Comparison of ENCODE assay signal across 9 cellular contexts in genomic region chr2:233063269-233063975, GRCh38. TPM values are rescaled to one million over a fixed set of nuclear protein-coding genes. Genes with fewer than 3 reads are reported as not detected.
A peak's percentile ranks its signal among the peaks of the same experiment; 100 is the strongest.
DNase-seq lines count a peak whose midpoint lies in the region; ATAC-seq and TF ChIP-seq lines count a peak whose summit lies in the region.
"Had no signal": no experiment of that assay in that cellular context is flagged by ENCODE, and none has a peak within 500 bp of the region (broad histone marks: within the 10 kb centered on the region; RNA-seq: fewer than 3 reads in every experiment).

No MANE protein-coding gene starts in this region.

- ATAC-seq in GM18870 (IDR thresholded peaks at IDR 0.05; ENCODE audit: unreplicated experiment) (peak; percentile 41), HG03045 (IDR thresholded peaks at IDR 0.05; ENCODE audit: unreplicated experiment) (peak; percentile 47), psoas muscle (no peak)

- H3K9ac ChIP-seq in BLaER1 treated with 17β-estradiol and CSF1 and Interleukin-3, amounts not matched to agents 10 nM and 100 nM = peak overlapping the region; percentile 85 to 96 (median 90); a peak in 21 of 22 replicates

- peaks cover 63 to 79% (median 73%) of the 10 kb centered on the region in 10 experiments for H3K4me1 ChIP-seq in BLaER1 treated with 17β-estradiol and CSF1 and Interleukin-3, amounts not matched to agents 10 nM and 100 nM
- H3K4me1 ChIP-seq in psoas muscle = peaks cover 5% of the 10 kb centered on the region

- DNase-seq in activated T-helper 1 cell treated with anti-CD3 and anti-CD28 coated beads, Interleukin-12 subunit alpha, Interleukin-12 subunit beta, Interleukin-2, Interleukin-4 antibody, amounts not matched to agents 30 ng/mL and 10 ng/mL and 1 ng/mL, durations not matched to agents 14 hours and 24 hours and 36 hours (ENCODE audit: low spot score) = no peak
- DNase-seq in psoas muscle = no peak
- no peak for DNase-seq in NCI-H1092 treated with DMSO at 0.1 percent for 48 hours (lab: John Stamatoyannopoulos, UW)
- DNase-seq in central memory CD4-positive, alpha-beta T cell = no peak
- no peak for DNase-seq in NCI-H82 treated with DMSO at 0.1 percent for 48 hours (lab: John Stamatoyannopoulos, UW; ENCODE audit: unreplicated experiment)

- peak overlapping the region; percentile 86 to 100 (median 98) for H3K4me2 ChIP-seq in BLaER1 treated with 17β-estradiol and CSF1 and Interleukin-3, amounts not matched to agents 10 nM and 100 nM

- peak overlapping the region; percentile 12 to 99 (median 93); a peak in 16 of 22 replicates for H3K27ac ChIP-seq in BLaER1 treated with 17β-estradiol and CSF1 and Interleukin-3, amounts not matched to agents 10 nM and 100 nM
- H3K27ac ChIP-seq in psoas muscle = no peak overlapping the region

- H3K4me3 ChIP-seq in BLaER1 treated with 17β-estradiol and CSF1 and Interleukin-3, amounts not matched to agents 10 nM and 100 nM = peak overlapping the region; percentile 74 to 98 (median 88)
- peak overlapping the region; percentile 60 for H3K4me3 ChIP-seq in psoas muscle

- peak overlapping the region; percentile 99 for H3K27ac Mint-ChIP-seq in activated T-helper 1 cell treated with anti-CD3 and anti-CD28 coated beads, Interleukin-12 subunit alpha, Interleukin-12 subunit beta, Interleukin-2, Interleukin-4 antibody, amounts not matched to agents 30 ng/mL and 10 ng/mL and 1 ng/mL, durations not matched to agents 14 hours and 24 hours and 36 hours

- peaks cover 38 to 64% (median 51%) of the 10 kb centered on the region in 11 experiments for H3K36me3 ChIP-seq in BLaER1 treated with 17β-estradiol and CSF1 and Interleukin-3, amounts not matched to agents 10 nM and 100 nM
- H3K36me3 ChIP-seq in psoas muscle (ENCODE audit: insufficient read depth in 1 of 2, low read depth in 1 of 2) = no peaks in the 10 kb centered on the region

- peaks cover 0 to 14% (median 0%) of the 10 kb centered on the region in 11 experiments; a peak in 9 of 22 replicates for H3K9me3 ChIP-seq in BLaER1 treated with 17β-estradiol and CSF1 and Interleukin-3, amounts not matched to agents 10 nM and 100 nM (replicated peaks in 1 of 11)
- no peaks in the 10 kb centered on the region for H3K9me3 ChIP-seq in psoas muscle

- peaks cover 59 to 75% (median 72%) of the 10 kb centered on the region in 11 experiments for H4K20me1 ChIP-seq in BLaER1 treated with 17β-estradiol and CSF1 and Interleukin-3, amounts not matched to agents 10 nM and 100 nM

- no peak for TF ChIP-seq CTCF in psoas muscle (IDR thresholded peaks at IDR 0.05)

- no peaks in the 10 kb centered on the region for H3K27me3 Mint-ChIP-seq in activated T-helper 1 cell treated with anti-CD3 and anti-CD28 coated beads, Interleukin-12 subunit alpha, Interleukin-12 subunit beta, Interleukin-2, Interleukin-4 antibody, amounts not matched to agents 30 ng/mL and 10 ng/mL and 1 ng/mL, durations not matched to agents 14 hours and 24 hours and 36 hours (ENCODE audit: insufficient read depth)

- H3K4me3 Mint-ChIP-seq in activated T-helper 1 cell treated with anti-CD3 and anti-CD28 coated beads, Interleukin-12 subunit alpha, Interleukin-12 subunit beta, Interleukin-2, Interleukin-4 antibody, amounts not matched to agents 30 ng/mL and 10 ng/mL and 1 ng/mL, durations not matched to agents 14 hours and 24 hours and 36 hours = peak overlapping the region; percentile 97

- intact Hi-C loops in activated T-helper 1 cell treated with anti-CD3 and anti-CD28 coated beads, Interleukin-12 subunit alpha, Interleukin-12 subunit beta, Interleukin-2, Interleukin-4 antibody, amounts not matched to agents 30 ng/mL and 10 ng/mL and 1 ng/mL, durations not matched to agents 14 hours and 24 hours and 36 hours (cut with micrococcal nuclease) = no loop called here
- intact Hi-C loops in psoas muscle (cut with DNase I) = no loop called here

- no peaks in the 10 kb centered on the region for H3K27me3 ChIP-seq in BLaER1 treated with 17β-estradiol and CSF1 and Interleukin-3, amounts not matched to agents 10 nM and 100 nM
- H3K27me3 ChIP-seq in psoas muscle (ENCODE audit: insufficient read depth in 3 of 3, low read length in 2 of 3) = no peaks in the 10 kb centered on the region

- peaks cover 28% of the 10 kb centered on the region for H3K36me3 Mint-ChIP-seq in activated T-helper 1 cell treated with anti-CD3 and anti-CD28 coated beads, Interleukin-12 subunit alpha, Interleukin-12 subunit beta, Interleukin-2, Interleukin-4 antibody, amounts not matched to agents 30 ng/mL and 10 ng/mL and 1 ng/mL, durations not matched to agents 14 hours and 24 hours and 36 hours (ENCODE audit: low read depth)

- 63 to 69% (median 63%) methylated on average over 13 of the region's 13 CpGs for WGBS in psoas muscle, 3 donors

- peaks cover 58% of the 10 kb centered on the region for H3K4me1 Mint-ChIP-seq in activated T-helper 1 cell treated with anti-CD3 and anti-CD28 coated beads, Interleukin-12 subunit alpha, Interleukin-12 subunit beta, Interleukin-2, Interleukin-4 antibody, amounts not matched to agents 30 ng/mL and 10 ng/mL and 1 ng/mL, durations not matched to agents 14 hours and 24 hours and 36 hours (ENCODE audit: low read depth)

- H3K9me3 Mint-ChIP-seq in activated T-helper 1 cell treated with anti-CD3 and anti-CD28 coated beads, Interleukin-12 subunit alpha, Interleukin-12 subunit beta, Interleukin-2, Interleukin-4 antibody, amounts not matched to agents 30 ng/mL and 10 ng/mL and 1 ng/mL, durations not matched to agents 14 hours and 24 hours and 36 hours = no peaks in the 10 kb centered on the region

RNA-seq across cellular contexts. Expression of gene INPP5D, which starts 3.3 kb away (rescaled TPM):
- 60.9 and 61.2 TPM in 2 replicates for total RNA-seq in activated T-helper 1 cell treated with anti-CD3 and anti-CD28 coated beads, Interleukin-12 subunit alpha, Interleukin-12 subunit beta, Interleukin-2, Interleukin-4 antibody, amounts not matched to agents 30 ng/mL and 10 ng/mL and 1 ng/mL, durations not matched to agents 14 hours and 24 hours and 36 hours
- 1 to 10 TPM; 2.8 to 4.2 (median 3.7) TPM for total RNA-seq in psoas muscle
- 1 to 10 TPM; 1.2 to 2.4 (median 2.4) TPM for polyA plus RNA-seq in psoas muscle

RNA-seq across cellular contexts. Expression of gene NEU2, which starts 30.9 kb away (rescaled TPM):
- total RNA-seq in activated T-helper 1 cell treated with anti-CD3 and anti-CD28 coated beads, Interleukin-12 subunit alpha, Interleukin-12 subunit beta, Interleukin-2, Interleukin-4 antibody, amounts not matched to agents 30 ng/mL and 10 ng/mL and 1 ng/mL, durations not matched to agents 14 hours and 24 hours and 36 hours = not detected in 2 replicates
- not detected for total RNA-seq in psoas muscle
- not detected for polyA plus RNA-seq in psoas muscle
- total RNA-seq: dermis microvascular lymphatic vessel endothelial cell had no signal

RNA-seq across cellular contexts. Expression of gene NGEF, which starts 50.4 kb away (rescaled TPM):
- total RNA-seq in activated T-helper 1 cell treated with anti-CD3 and anti-CD28 coated beads, Interleukin-12 subunit alpha, Interleukin-12 subunit beta, Interleukin-2, Interleukin-4 antibody, amounts not matched to agents 30 ng/mL and 10 ng/mL and 1 ng/mL, durations not matched to agents 14 hours and 24 hours and 36 hours = 0.21 TPM in 1 of 2 replicates, not detected in the other
- under 1 TPM in 3 of 4 donors, not detected in 1; 0.22 to 0.51 (median 0.48) TPM for total RNA-seq in psoas muscle
- under 1 TPM; 0.13 to 0.27 (median 0.16) TPM for polyA plus RNA-seq in psoas muscle

Comparison
In these comparisons a context has a peak if more than half of its experiments do, and no peak if none do; other contexts are left out.
1. ATAC-seq: peak in GM18870 (single experiment) and HG03045 (single experiment); none in psoas muscle (0 of 4).
2. RNA of gene INPP5D, which starts 3.3 kb away (total RNA-seq): 60.9 to 61.2 TPM in activated T-helper 1 cell treated with anti-CD3 and anti-CD28 coated beads, Interleukin-12 subunit alpha, Interleukin-12 subunit beta, Interleukin-2, Interleukin-4 antibody, amounts not matched to agents 30 ng/mL and 10 ng/mL and 1 ng/mL, durations not matched to agents 14 hours and 24 hours and 36 hours; 2.8 to 4.2 TPM in psoas muscle; every median in the first group is over 10 times any median in the second.